Comparison of ENCODE assay signal across 10 cellular contexts in the genomic region with DNA sequence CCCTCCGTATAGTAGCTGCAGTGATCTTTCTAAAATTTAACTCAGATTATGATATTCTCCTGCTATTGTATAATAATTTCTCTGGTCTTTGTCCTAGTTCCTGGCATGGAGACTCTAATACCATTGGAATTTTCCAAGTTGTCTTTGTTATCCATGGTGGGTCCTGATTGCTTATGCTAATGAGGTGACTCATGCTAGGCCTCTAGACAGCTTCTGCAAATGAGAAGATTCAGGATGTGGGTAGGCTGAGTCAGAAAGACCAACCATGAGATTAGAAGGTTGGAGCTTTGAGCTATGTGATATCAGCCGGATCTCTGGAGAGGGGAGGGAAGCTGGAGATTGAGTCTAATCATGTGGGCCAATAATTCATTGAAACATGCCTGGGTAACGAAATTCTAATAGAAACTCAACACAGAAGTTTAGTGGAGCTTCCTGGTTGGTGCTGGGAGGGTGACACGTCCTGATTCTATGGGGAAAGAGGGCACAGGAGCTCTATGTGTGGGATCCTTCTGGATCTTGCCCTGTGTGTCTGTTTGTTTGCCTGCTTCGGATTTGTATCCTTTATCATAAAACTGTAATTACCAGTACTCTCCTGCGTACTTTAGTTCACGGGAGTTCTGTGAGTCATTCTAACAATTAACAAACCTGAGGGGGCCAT.
DNase-seq lines count a peak whose midpoint lies in the region; ATAC-seq and TF ChIP-seq lines count a peak whose summit lies in the region.
"Had no signal": no experiment of that assay in that cellular context is flagged by ENCODE, and none has a peak within 500 bp of the region (broad histone marks: within the 10 kb centered on the region; RNA-seq: fewer than 3 reads in every experiment).

No MANE protein-coding gene starts in this region.

- intact Hi-C loops in vagina (cut with DNase I): no loop called here

- H3K4me3 ChIP-seq in vagina: no peak overlapping the region

- TF ChIP-seq POLR2A in vagina (IDR thresholded peaks at IDR 0.05): no peak

- no peaks in the 10 kb centered on the region for H3K36me3 ChIP-seq in vagina

- peaks cover 2% of the 10 kb centered on the region for H3K9me3 Mint-ChIP-seq in stimulated activated memory B cell treated with anti-CD40 and anti-IgM and Interleukin-4, amounts not matched to agents 10 μg/mL and 1 μg/mL and 100 μg/mL, for 72 hours
- H3K9me3 Mint-ChIP-seq: naive B cell had no signal

- H3K4me1 Mint-ChIP-seq in stimulated activated memory B cell treated with anti-CD40 and anti-IgM and Interleukin-4, amounts not matched to agents 10 μg/mL and 1 μg/mL and 100 μg/mL, for 72 hours: no peaks in the 10 kb centered on the region
- H3K4me1 Mint-ChIP-seq: B cell, naive B cell had no signal

- no peak overlapping the region for H3K27ac ChIP-seq in vagina

- peaks cover 5% of the 10 kb centered on the region for H3K4me1 ChIP-seq in vagina

- no peak overlapping the region for H3K27ac Mint-ChIP-seq in stimulated activated memory B cell treated with anti-CD40 and anti-IgM and Interleukin-4, amounts not matched to agents 10 μg/mL and 1 μg/mL and 100 μg/mL, for 72 hours
- H3K27ac Mint-ChIP-seq: B cell had no signal

- H3K9me3 ChIP-seq in vagina: no peaks in the 10 kb centered on the region

- CTCF ChIA-PET in GM10248 (lab: Yijun Ruan, JAX): interaction anchor here (0.9 to 1.6 kb wide), 6 partner anchors 12 to 380 kb away, joined by 3 read pairs; no protein-coding TSS in a partner anchor

- TF ChIP-seq CTCF in vagina (IDR thresholded peaks at IDR 0.05) (no peak), GM10248 (IDR thresholded peaks at IDR 0.05; ENCODE audit: control extremely low read depth, extremely low read depth, low read depth, missing control alignments) (no peak)

- no peaks in the 10 kb centered on the region for H3K36me3 Mint-ChIP-seq in stimulated activated memory B cell treated with anti-CD40 and anti-IgM and Interleukin-4, amounts not matched to agents 10 μg/mL and 1 μg/mL and 100 μg/mL, for 72 hours
- H3K36me3 Mint-ChIP-seq: naive B cell had no signal

- peak; percentile 61 for ATAC-seq in stimulated activated memory B cell treated with anti-CD40 and anti-IgM and Interleukin-4, amounts not matched to agents 10 μg/mL and 1 μg/mL and 100 μg/mL, for 72 hours
- ATAC-seq in GM19035 (IDR thresholded peaks at IDR 0.05; ENCODE audit: unreplicated experiment): no peak

- peaks cover 23% of the 10 kb centered on the region for H3K27me3 Mint-ChIP-seq in stimulated activated memory B cell treated with anti-CD40 and anti-IgM and Interleukin-4, amounts not matched to agents 10 μg/mL and 1 μg/mL and 100 μg/mL, for 72 hours

- POLR2A ChIA-PET in GM10248 (lab: Yijun Ruan, JAX): no interaction called here

- H3K27me3 ChIP-seq in vagina: no peaks in the 10 kb centered on the region

- peak; percentile 3 to 18 for DNase-seq in activated CD4-positive, alpha-beta T cell treated with anti-CD3 and anti-CD28 coated beads for 4 hours
- DNase-seq in activated CD4-positive, alpha-beta T cell treated with anti-CD3 and anti-CD28 coated beads, Interleukin-2, amount 50 U/mL, for 1 hour: no peak
- DNase-seq in SKM-1 treated with dmso at 0.1 percent for 144 hours (lab: John Stamatoyannopoulos, UW; ENCODE audit: unreplicated experiment): peak; percentile 61
- DNase-seq in fibroblast of gingiva (ENCODE audit: low read depth): peak; percentile 85
- no peak for DNase-seq in vagina (ENCODE audit: extremely low spot score in 2 of 2)
- no peak for DNase-seq in GM10248 (ENCODE audit: extremely low spot score)
- DNase-seq: naive B cell had no signal

- no peak overlapping the region for H3K4me3 Mint-ChIP-seq in stimulated activated memory B cell treated with anti-CD40 and anti-IgM and Interleukin-4, amounts not matched to agents 10 μg/mL and 1 μg/mL and 100 μg/mL, for 72 hours
- H3K4me3 Mint-ChIP-seq: B cell, naive B cell had no signal

Comparison
In these comparisons a context has a peak if more than half of its experiments do, and no peak if none do; other contexts are left out.
1. DNase-seq: peak in activated CD4-positive, alpha-beta T cell treated with anti-CD3 and anti-CD28 coated beads for 4 hours (2 of 2), SKM-1 treated with dmso at 0.1 percent for 144 hours (single experiment) and fibroblast of gingiva (single experiment); none in activated CD4-positive, alpha-beta T cell treated with anti-CD3 and anti-CD28 coated beads, Interleukin-2, amount 50 U/mL, for 1 hour (single experiment), vagina (0 of 2) and GM10248 (single experiment).